8 cellular contexts compared by ENCODE assay signal in the genomic region with DNA sequence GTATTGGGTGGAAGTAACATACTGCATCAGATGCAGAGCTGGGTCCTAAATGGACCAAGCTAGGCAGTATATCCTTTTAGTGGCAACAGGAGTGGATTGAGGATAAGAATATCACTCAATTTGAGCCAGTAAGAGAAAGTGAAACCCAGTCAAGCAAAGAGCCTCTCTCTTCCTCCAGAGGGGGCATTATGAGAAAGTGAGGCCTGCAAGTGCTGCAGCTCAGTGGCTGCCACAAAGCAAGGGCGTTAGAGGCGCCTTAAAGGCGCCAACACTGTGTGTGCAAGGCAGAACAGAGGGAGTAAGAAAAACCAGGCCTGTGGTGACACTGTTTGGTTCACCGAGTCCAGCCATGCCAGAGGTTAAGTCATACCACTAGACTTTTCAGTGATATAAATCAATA. TPM values are rescaled to one million over a fixed set of nuclear protein-coding genes. Genes with fewer than 3 reads are reported as not detected.
DNase-seq lines count a peak whose midpoint lies in the region; ATAC-seq and TF ChIP-seq lines count a peak whose summit lies in the region.

No MANE protein-coding gene starts in this region.

- no peak overlapping the region for H3K4me2 ChIP-seq in trophoblast cell (ENCODE audit: low read length)

- H3K36me3 Mint-ChIP-seq in activated T-helper 2 cell treated with anti-CD3 and anti-CD28 coated beads, Interferon-gamma antibody, Interleukin-2, Interleukin-4, amounts not matched to agents 10 μg/mL and 5 μg/mL and 100 μg/mL, durations not matched to agents 14 hours and 24 hours and 36 hours (ENCODE audit: low read depth) = peaks cover 10% of the 10 kb centered on the region
- H3K36me3 Mint-ChIP-seq in glutamatergic neuron (ENCODE audit: unreplicated experiment) = no peaks in the 10 kb centered on the region

- no peaks in the 10 kb centered on the region for H3K79me1 ChIP-seq in trophoblast cell (ENCODE audit: low read length)

- H3K18ac ChIP-seq in trophoblast cell (ENCODE audit: low read length) = no peak overlapping the region

- H2BK120ac ChIP-seq in trophoblast cell (ENCODE audit: insufficient read depth, low read length, poor library complexity) = no peak overlapping the region

- no peak overlapping the region for H3K23ac ChIP-seq in trophoblast cell (ENCODE audit: low read length)

- H3K27ac ChIP-seq in trophoblast cell (ENCODE audit: low read depth, low read length) = no peak overlapping the region

- H4K91ac ChIP-seq in trophoblast cell (ENCODE audit: low read depth, low read length) = no peak overlapping the region

- no peak overlapping the region; the same call in 1 of the 2 replicates for H3K4me3 ChIP-seq in GM06990 (replicated peaks; ENCODE audit: low read depth, low read length)
- no peak overlapping the region for H3K4me3 ChIP-seq in trophoblast cell (ENCODE audit: low read depth, low read length)

- no peak overlapping the region for H2BK12ac ChIP-seq in trophoblast cell (ENCODE audit: low read length)

- no peaks in the 10 kb centered on the region for H3K4me1 ChIP-seq in trophoblast cell (ENCODE audit: control insufficient read depth in 1 of 2, insufficient read depth in 2 of 2, low read length in 2 of 2)

- no peaks in the 10 kb centered on the region for H3K9me3 Mint-ChIP-seq in activated T-helper 2 cell treated with anti-CD3 and anti-CD28 coated beads, Interferon-gamma antibody, Interleukin-2, Interleukin-4, amounts not matched to agents 10 μg/mL and 5 μg/mL and 100 μg/mL, durations not matched to agents 14 hours and 24 hours and 36 hours
- no peaks in the 10 kb centered on the region for H3K9me3 Mint-ChIP-seq in glutamatergic neuron (ENCODE audit: unreplicated experiment)

- H2AK5ac ChIP-seq in trophoblast cell (ENCODE audit: low read length) = no peak overlapping the region

- no peak overlapping the region for H2BK5ac ChIP-seq in trophoblast cell (ENCODE audit: low read depth, low read length, poor library complexity)

- no CpG with 5 or more reads among the region's 4 CpGs for WGBS in trophoblast cell (ENCODE audit: extremely low coverage, insufficient coverage, insufficient read length)

- H3K36me3 ChIP-seq in GM06990 (ENCODE audit: control insufficient read depth, insufficient read depth, low read length) (no peaks in the 10 kb centered on the region; the same call in none of the 2 replicates), trophoblast cell (ENCODE audit: control insufficient read depth in 1 of 2, insufficient read depth in 2 of 2, low read length in 2 of 2) (peaks cover 0 to 1% of the 10 kb centered on the region in 2 experiments)

- intact Hi-C loops in activated T-helper 2 cell treated with anti-CD3 and anti-CD28 coated beads, Interferon-gamma antibody, Interleukin-2, Interleukin-4, amounts not matched to agents 10 μg/mL and 5 μg/mL and 100 μg/mL, durations not matched to agents 14 hours and 24 hours and 36 hours (cut with micrococcal nuclease) = no loop called here

- no peak overlapping the region for H3K27ac Mint-ChIP-seq in activated T-helper 2 cell treated with anti-CD3 and anti-CD28 coated beads, Interferon-gamma antibody, Interleukin-2, Interleukin-4, amounts not matched to agents 10 μg/mL and 5 μg/mL and 100 μg/mL, durations not matched to agents 14 hours and 24 hours and 36 hours
- no peak overlapping the region for H3K27ac Mint-ChIP-seq in glutamatergic neuron (ENCODE audit: unreplicated experiment)

- H3K4me1 Mint-ChIP-seq in activated T-helper 2 cell treated with anti-CD3 and anti-CD28 coated beads, Interferon-gamma antibody, Interleukin-2, Interleukin-4, amounts not matched to agents 10 μg/mL and 5 μg/mL and 100 μg/mL, durations not matched to agents 14 hours and 24 hours and 36 hours (ENCODE audit: low read depth) = peaks cover 8% of the 10 kb centered on the region
- H3K4me1 Mint-ChIP-seq in glutamatergic neuron (ENCODE audit: low read depth, unreplicated experiment) = peaks cover 7% of the 10 kb centered on the region

- H3K9me3 ChIP-seq in trophoblast cell (ENCODE audit: insufficient read depth, low read depth, low read length) = no peaks in the 10 kb centered on the region

- H3K9ac ChIP-seq in trophoblast cell (ENCODE audit: low read length) = peak overlapping the region; percentile 68

- no peak overlapping the region for H4K12ac ChIP-seq in trophoblast cell (ENCODE audit: low read depth, low read length)

- H3K27me3 ChIP-seq in GM06990 (replicated peaks; ENCODE audit: control insufficient read depth, insufficient read depth, low read length) (no peaks in the 10 kb centered on the region), trophoblast cell (ENCODE audit: insufficient read depth, low read length) (no peaks in the 10 kb centered on the region)

- H3K79me2 ChIP-seq in trophoblast cell (ENCODE audit: control insufficient read depth, insufficient read depth, low read length, poor library complexity) = no peaks in the 10 kb centered on the region

- H3K14ac ChIP-seq in trophoblast cell (ENCODE audit: low read length) = no peak overlapping the region

- no peak overlapping the region for H3K4ac ChIP-seq in trophoblast cell (ENCODE audit: low read depth, low read length)

- H4K8ac ChIP-seq in trophoblast cell (ENCODE audit: low read depth, low read length) = no peak overlapping the region

- DNase-seq in GM06990 (ENCODE audit: extremely low read depth, insufficient read length) (peak; percentile 44), trophoblast cell (no peak), HCEC 1CT (no peak), glutamatergic neuron (no peak), NCI-H345 (lab: John Stamatoyannopoulos, UW) (no peak)
- peak; percentile 25 for DNase-seq in activated T-helper 2 cell treated with anti-CD3 and anti-CD28 coated beads, Interferon-gamma antibody, Interleukin-2, Interleukin-4, amounts not matched to agents 10 μg/mL and 5 μg/mL and 100 μg/mL, durations not matched to agents 14 hours and 24 hours and 36 hours (ENCODE audit: low spot score)

- peak; percentile 99 for ATAC-seq in GM21390 (IDR thresholded peaks at IDR 0.05; ENCODE audit: unreplicated experiment)
- peak; percentile 99 for ATAC-seq in HG03521 (IDR thresholded peaks at IDR 0.05; ENCODE audit: unreplicated experiment)

- TF ChIP-seq CTCF in GM06990 (IDR thresholded peaks at IDR 0.05; ENCODE audit: insufficient read depth, low read length, poor library complexity, severe bottlenecking) (peak; percentile 45), glutamatergic neuron (IDR thresholded peaks at IDR 0.05; ENCODE audit: partially characterized antibody, unreplicated experiment) (no peak)

- H2AFZ ChIP-seq in trophoblast cell (ENCODE audit: insufficient read depth, low read length, poor library complexity) = no peak overlapping the region

- H3K4me3 Mint-ChIP-seq in activated T-helper 2 cell treated with anti-CD3 and anti-CD28 coated beads, Interferon-gamma antibody, Interleukin-2, Interleukin-4, amounts not matched to agents 10 μg/mL and 5 μg/mL and 100 μg/mL, durations not matched to agents 14 hours and 24 hours and 36 hours (ENCODE audit: low read depth) = no peak overlapping the region
- no peak overlapping the region for H3K4me3 Mint-ChIP-seq in glutamatergic neuron (ENCODE audit: unreplicated experiment)

- no peaks in the 10 kb centered on the region for H3K27me3 Mint-ChIP-seq in activated T-helper 2 cell treated with anti-CD3 and anti-CD28 coated beads, Interferon-gamma antibody, Interleukin-2, Interleukin-4, amounts not matched to agents 10 μg/mL and 5 μg/mL and 100 μg/mL, durations not matched to agents 14 hours and 24 hours and 36 hours (ENCODE audit: low read depth)
- H3K27me3 Mint-ChIP-seq in glutamatergic neuron (ENCODE audit: unreplicated experiment) = no peaks in the 10 kb centered on the region

RNA-seq across cellular contexts. Expression of a gene that starts 17.5 kb away (rescaled TPM):
- total RNA-seq in activated T-helper 2 cell treated with anti-CD3 and anti-CD28 coated beads, Interferon-gamma antibody, Interleukin-2, Interleukin-4, amounts not matched to agents 10 μg/mL and 5 μg/mL and 100 μg/mL, durations not matched to agents 14 hours and 24 hours and 36 hours = 26.9 and 30.8 TPM in 2 replicates
- 30.1 and 32.5 TPM in 2 replicates for polyA plus RNA-seq in trophoblast cell (2013)
- total RNA-seq in glutamatergic neuron (ENCODE audit: unreplicated experiment) = 26.3 TPM

Comparison
In these comparisons a context has a peak if more than half of its experiments do, and no peak if none do; other contexts are left out.
1. DNase-seq: peak in GM06990 (single experiment) and activated T-helper 2 cell treated with anti-CD3 and anti-CD28 coated beads, Interferon-gamma antibody, Interleukin-2, Interleukin-4, amounts not matched to agents 10 μg/mL and 5 μg/mL and 100 μg/mL, durations not matched to agents 14 hours and 24 hours and 36 hours (single experiment); none in trophoblast cell (0 of 2), HCEC 1CT (single experiment), glutamatergic neuron (single experiment) and NCI-H345 (single experiment).